In the genomic region with DNA sequence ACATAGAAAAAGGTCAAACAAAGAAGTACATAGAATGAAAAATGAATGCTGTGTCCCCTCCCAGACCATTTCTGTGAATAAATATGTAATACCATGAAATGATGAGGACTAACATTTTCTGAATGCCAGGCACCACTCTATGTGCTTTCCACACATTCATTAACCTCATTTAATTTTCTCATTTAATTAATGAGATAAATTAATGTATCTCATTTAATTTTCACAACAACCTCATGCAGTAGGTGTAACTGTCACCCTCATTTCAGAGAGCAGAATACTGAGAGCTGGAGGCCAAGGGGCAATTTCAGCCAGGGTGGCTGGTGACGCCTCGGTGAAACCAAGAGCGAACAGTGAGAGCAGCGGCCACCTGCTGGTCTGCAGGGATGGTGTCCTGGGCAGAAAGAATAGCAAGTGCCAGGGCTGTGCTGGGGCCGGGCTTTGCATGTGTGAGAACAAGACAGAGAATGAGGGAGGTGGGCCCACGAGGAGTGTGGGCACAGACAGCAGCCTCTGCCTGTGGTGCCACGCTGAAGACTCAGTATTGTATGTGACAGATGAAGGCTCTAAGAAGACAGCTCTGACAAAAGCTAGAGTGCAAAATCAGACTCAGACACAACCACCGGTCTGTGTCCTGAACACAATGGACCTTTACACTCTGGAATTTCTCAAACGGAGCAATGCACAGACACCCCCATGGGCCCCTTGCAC, we compare ENCODE assay signal across 1 cellular context.
TF ChIP-seq lines count a peak whose summit lies in the region.

No MANE protein-coding gene starts in this region.

TF ChIP-seq in HepG2, 621 proteins besides CTCF, POLR2A, EP300 and RAD21 (continued from another document and continues in another):
- TF ChIP-seq, protein P1, sequence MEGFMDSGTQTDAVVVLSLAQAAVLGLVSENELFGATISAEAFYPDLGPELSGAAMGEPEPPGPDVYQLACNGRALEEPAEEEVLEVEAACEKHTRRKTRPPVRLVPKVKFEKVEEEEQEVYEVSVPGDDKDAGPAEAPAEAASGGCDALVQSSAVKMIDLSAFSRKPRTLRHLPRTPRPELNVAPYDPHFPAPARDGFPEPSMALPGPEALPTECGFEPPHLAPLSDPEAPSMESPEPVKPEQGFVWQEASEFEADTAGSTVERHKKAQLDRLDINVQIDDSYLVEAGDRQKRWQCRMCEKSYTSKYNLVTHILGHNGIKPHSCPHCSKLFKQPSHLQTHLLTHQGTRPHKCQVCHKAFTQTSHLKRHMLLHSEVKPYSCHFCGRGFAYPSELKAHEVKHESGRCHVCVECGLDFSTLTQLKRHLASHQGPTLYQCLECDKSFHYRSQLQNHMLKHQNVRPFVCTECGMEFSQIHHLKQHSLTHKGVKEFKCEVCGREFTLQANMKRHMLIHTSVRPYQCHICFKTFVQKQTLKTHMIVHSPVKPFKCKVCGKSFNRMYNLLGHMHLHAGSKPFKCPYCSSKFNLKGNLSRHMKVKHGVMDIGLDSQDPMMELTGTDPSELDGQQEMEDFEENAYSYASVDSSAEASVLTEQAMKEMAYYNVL (CRISPR knock-in tag; IDR thresholded peaks at IDR 0.05; ENCODE audit: borderline replicate concordance), result 0 out of 2 replicates have a peak, but pooled peaks have one; percentile 34
- TF ChIP-seq HIC2 (CRISPR knock-in tag; IDR thresholded peaks at IDR 0.05; ENCODE audit: low read depth) (peak; percentile 74), ZNF781 (CRISPR knock-in tag; IDR thresholded peaks at IDR 0.05; ENCODE audit: borderline replicate concordance, not compliant biosample characterization) (no peak), ZNF547 (CRISPR knock-in tag; IDR thresholded peaks at IDR 0.05) (no peak), ZNF44 (CRISPR knock-in tag; IDR thresholded peaks at IDR 0.05) (no peak), POLR2G (IDR thresholded peaks at IDR 0.05; ENCODE audit: low read depth, low read length) (no peak), ZFX (CRISPR knock-in tag; IDR thresholded peaks at IDR 0.05; ENCODE audit: low read depth) (peak; percentile 55; the same call in 1 of the 2 replicates), ZNF777 (CRISPR knock-in tag; IDR thresholded peaks at IDR 0.05) (no peak), FOXA1 (IDR thresholded peaks at IDR 0.05) (no peak), FOXA1 (CRISPR knock-in tag; IDR thresholded peaks at IDR 0.05) (no peak), NCOR1 (IDR thresholded peaks at IDR 0.05; ENCODE audit: borderline replicate concordance, low read length) (no peak), CREBL2 (CRISPR knock-in tag; IDR thresholded peaks at IDR 0.05; ENCODE audit: borderline replicate concordance) (no peak), MAZ (IDR thresholded peaks at IDR 0.05; ENCODE audit: borderline replicate concordance, low read depth, low read length) (no peak), MAZ (CRISPR knock-in tag; IDR thresholded peaks at IDR 0.05; ENCODE audit: low read depth) (0 out of 2 replicates have a peak, but pooled peaks have one; percentile 37), YEATS2 (CRISPR knock-in tag; IDR thresholded peaks at IDR 0.05; ENCODE audit: borderline replicate concordance) (no peak), PRDM4 (CRISPR knock-in tag; IDR thresholded peaks at IDR 0.05; ENCODE audit: borderline replicate concordance) (0 out of 2 replicates have a peak, but pooled peaks have one; percentile 76), ZNF598 (CRISPR knock-in tag; IDR thresholded peaks at IDR 0.05; ENCODE audit: borderline replicate concordance) (no peak), ZSCAN22 (CRISPR knock-in tag; IDR thresholded peaks at IDR 0.05) (no peak), ZNF383 (CRISPR knock-in tag; IDR thresholded peaks at IDR 0.05; ENCODE audit: borderline replicate concordance) (no peak), ZBTB8A (CRISPR knock-in tag; IDR thresholded peaks at IDR 0.05; ENCODE audit: borderline replicate concordance, low read depth) (no peak), ZGPAT (CRISPR knock-in tag; IDR thresholded peaks at IDR 0.05) (peak; percentile 52), ZNF577 (CRISPR knock-in tag; IDR thresholded peaks at IDR 0.05; ENCODE audit: borderline replicate concordance, low read depth) (no peak), ZNF572 (CRISPR knock-in tag; IDR thresholded peaks at IDR 0.05) (no peak), KDM2A (CRISPR knock-in tag; IDR thresholded peaks at IDR 0.05; ENCODE audit: borderline replicate concordance, low read depth) (peak; percentile 23; the same call in 1 of the 2 replicates), ZNF652 (CRISPR knock-in tag; IDR thresholded peaks at IDR 0.05; ENCODE audit: borderline replicate concordance, low read depth) (no peak), ZSCAN21 (CRISPR knock-in tag; IDR thresholded peaks at IDR 0.05; ENCODE audit: borderline replicate concordance) (0 out of 2 replicates have a peak, but pooled peaks have one; percentile 46), MED8 (CRISPR knock-in tag; IDR thresholded peaks at IDR 0.05; ENCODE audit: insufficient replicate concordance) (no peak), ZNF232 (CRISPR knock-in tag; IDR thresholded peaks at IDR 0.05; ENCODE audit: borderline replicate concordance) (no peak), PAWR (CRISPR knock-in tag; IDR thresholded peaks at IDR 0.05; ENCODE audit: borderline replicate concordance) (no peak), ZNF20 (CRISPR knock-in tag; IDR thresholded peaks at IDR 0.05) (no peak), GRHL1 (CRISPR knock-in tag; conservative IDR thresholded peaks at IDR 0.05) (no peak)
- TF ChIP-seq, protein P2, sequence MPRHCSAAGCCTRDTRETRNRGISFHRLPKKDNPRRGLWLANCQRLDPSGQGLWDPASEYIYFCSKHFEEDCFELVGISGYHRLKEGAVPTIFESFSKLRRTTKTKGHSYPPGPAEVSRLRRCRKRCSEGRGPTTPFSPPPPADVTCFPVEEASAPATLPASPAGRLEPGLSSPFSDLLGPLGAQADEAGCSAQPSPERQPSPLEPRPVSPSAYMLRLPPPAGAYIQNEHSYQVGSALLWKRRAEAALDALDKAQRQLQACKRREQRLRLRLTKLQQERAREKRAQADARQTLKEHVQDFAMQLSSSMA (CRISPR knock-in tag; IDR thresholded peaks at IDR 0.05), result no peak
- TF ChIP-seq, protein P3, sequence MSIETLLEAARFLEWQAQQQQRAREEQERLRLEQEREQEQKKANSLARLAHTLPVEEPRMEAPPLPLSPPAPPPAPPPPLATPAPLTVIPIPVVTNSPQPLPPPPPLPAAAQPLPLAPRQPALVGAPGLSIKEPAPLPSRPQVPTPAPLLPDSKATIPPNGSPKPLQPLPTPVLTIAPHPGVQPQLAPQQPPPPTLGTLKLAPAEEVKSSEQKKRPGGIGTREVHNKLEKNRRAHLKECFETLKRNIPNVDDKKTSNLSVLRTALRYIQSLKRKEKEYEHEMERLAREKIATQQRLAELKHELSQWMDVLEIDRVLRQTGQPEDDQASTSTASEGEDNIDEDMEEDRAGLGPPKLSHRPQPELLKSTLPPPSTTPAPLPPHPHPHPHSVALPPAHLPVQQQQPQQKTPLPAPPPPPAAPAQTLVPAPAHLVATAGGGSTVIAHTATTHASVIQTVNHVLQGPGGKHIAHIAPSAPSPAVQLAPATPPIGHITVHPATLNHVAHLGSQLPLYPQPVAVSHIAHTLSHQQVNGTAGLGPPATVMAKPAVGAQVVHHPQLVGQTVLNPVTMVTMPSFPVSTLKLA (IDR thresholded peaks at IDR 0.05), result no peak
- TF ChIP-seq, protein P4, sequence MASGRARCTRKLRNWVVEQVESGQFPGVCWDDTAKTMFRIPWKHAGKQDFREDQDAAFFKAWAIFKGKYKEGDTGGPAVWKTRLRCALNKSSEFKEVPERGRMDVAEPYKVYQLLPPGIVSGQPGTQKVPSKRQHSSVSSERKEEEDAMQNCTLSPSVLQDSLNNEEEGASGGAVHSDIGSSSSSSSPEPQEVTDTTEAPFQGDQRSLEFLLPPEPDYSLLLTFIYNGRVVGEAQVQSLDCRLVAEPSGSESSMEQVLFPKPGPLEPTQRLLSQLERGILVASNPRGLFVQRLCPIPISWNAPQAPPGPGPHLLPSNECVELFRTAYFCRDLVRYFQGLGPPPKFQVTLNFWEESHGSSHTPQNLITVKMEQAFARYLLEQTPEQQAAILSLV (CRISPR knock-in tag; IDR thresholded peaks at IDR 0.05; ENCODE audit: borderline replicate concordance), result 0 out of 2 replicates have a peak, but pooled peaks have one; percentile 59
- TF ChIP-seq, protein P5, sequence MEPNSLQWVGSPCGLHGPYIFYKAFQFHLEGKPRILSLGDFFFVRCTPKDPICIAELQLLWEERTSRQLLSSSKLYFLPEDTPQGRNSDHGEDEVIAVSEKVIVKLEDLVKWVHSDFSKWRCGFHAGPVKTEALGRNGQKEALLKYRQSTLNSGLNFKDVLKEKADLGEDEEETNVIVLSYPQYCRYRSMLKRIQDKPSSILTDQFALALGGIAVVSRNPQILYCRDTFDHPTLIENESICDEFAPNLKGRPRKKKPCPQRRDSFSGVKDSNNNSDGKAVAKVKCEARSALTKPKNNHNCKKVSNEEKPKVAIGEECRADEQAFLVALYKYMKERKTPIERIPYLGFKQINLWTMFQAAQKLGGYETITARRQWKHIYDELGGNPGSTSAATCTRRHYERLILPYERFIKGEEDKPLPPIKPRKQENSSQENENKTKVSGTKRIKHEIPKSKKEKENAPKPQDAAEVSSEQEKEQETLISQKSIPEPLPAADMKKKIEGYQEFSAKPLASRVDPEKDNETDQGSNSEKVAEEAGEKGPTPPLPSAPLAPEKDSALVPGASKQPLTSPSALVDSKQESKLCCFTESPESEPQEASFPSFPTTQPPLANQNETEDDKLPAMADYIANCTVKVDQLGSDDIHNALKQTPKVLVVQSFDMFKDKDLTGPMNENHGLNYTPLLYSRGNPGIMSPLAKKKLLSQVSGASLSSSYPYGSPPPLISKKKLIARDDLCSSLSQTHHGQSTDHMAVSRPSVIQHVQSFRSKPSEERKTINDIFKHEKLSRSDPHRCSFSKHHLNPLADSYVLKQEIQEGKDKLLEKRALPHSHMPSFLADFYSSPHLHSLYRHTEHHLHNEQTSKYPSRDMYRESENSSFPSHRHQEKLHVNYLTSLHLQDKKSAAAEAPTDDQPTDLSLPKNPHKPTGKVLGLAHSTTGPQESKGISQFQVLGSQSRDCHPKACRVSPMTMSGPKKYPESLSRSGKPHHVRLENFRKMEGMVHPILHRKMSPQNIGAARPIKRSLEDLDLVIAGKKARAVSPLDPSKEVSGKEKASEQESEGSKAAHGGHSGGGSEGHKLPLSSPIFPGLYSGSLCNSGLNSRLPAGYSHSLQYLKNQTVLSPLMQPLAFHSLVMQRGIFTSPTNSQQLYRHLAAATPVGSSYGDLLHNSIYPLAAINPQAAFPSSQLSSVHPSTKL (CRISPR knock-in tag; IDR thresholded peaks at IDR 0.05), result peak; percentile 42
- TF ChIP-seq, protein P6, sequence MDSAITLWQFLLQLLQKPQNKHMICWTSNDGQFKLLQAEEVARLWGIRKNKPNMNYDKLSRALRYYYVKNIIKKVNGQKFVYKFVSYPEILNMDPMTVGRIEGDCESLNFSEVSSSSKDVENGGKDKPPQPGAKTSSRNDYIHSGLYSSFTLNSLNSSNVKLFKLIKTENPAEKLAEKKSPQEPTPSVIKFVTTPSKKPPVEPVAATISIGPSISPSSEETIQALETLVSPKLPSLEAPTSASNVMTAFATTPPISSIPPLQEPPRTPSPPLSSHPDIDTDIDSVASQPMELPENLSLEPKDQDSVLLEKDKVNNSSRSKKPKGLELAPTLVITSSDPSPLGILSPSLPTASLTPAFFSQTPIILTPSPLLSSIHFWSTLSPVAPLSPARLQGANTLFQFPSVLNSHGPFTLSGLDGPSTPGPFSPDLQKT (CRISPR knock-in tag; IDR thresholded peaks at IDR 0.05; ENCODE audit: borderline replicate concordance), result no peak
